In genomic region chr11:3797329-3798090, GRCh38 we compare ENCODE assay signal across 1 cellular context.
A peak's percentile ranks its signal among the peaks of the same experiment; 100 is the strongest.
TF ChIP-seq lines count a peak whose summit lies in the region.

TSS of gene NUP98 (minus strand) at chr11:3797554. CDS start at chr11:3782117, 15,437 bp downstream.

TF ChIP-seq in HepG2, 621 proteins besides CTCF, POLR2A, EP300 and RAD21 (continued from another document and continues in another):
- TF ChIP-seq ZBTB33 (CRISPR knock-in tag; IDR thresholded peaks at IDR 0.05) (no peak; the same call in 1 of the 2 replicates), ZNF280B (CRISPR knock-in tag; IDR thresholded peaks at IDR 0.05; ENCODE audit: borderline replicate concordance) (peak; percentile 80), RERE (CRISPR knock-in tag; IDR thresholded peaks at IDR 0.05; ENCODE audit: low read depth) (0 out of 2 replicates have a peak, but pooled peaks have one; percentile 17), ZNF577 (CRISPR knock-in tag; IDR thresholded peaks at IDR 0.05; ENCODE audit: borderline replicate concordance, low read depth) (no peak), CCAR2 (optimal IDR thresholded peaks at IDR 0.05; ENCODE audit: low read depth, low read length) (no peak), ZBTB2 (CRISPR knock-in tag; IDR thresholded peaks at IDR 0.05; ENCODE audit: low read depth) (no peak; the same call in 1 of the 2 replicates), ZNF768 (CRISPR knock-in tag; IDR thresholded peaks at IDR 0.05) (peak; percentile 73; the same call in 1 of the 2 replicates), ZBTB10 (CRISPR knock-in tag; IDR thresholded peaks at IDR 0.05; ENCODE audit: borderline replicate concordance) (no peak), ZFAT (CRISPR knock-in tag; conservative IDR thresholded peaks at IDR 0.05) (no peak), KIAA2018 (CRISPR knock-in tag; IDR thresholded peaks at IDR 0.05; ENCODE audit: borderline replicate concordance) (no peak; the same call in 1 of the 2 replicates), REXO4 (CRISPR knock-in tag; IDR thresholded peaks at IDR 0.05; ENCODE audit: borderline replicate concordance) (0 out of 2 replicates have a peak, but pooled peaks have one; percentile 60), DDIT3 (CRISPR knock-in tag; IDR thresholded peaks at IDR 0.05) (no peak), KDM1A (CRISPR knock-in tag; IDR thresholded peaks at IDR 0.05) (0 out of 2 replicates have a peak, but pooled peaks have one; percentile 41), PHF20 (CRISPR knock-in tag; IDR thresholded peaks at IDR 0.05) (peak; percentile 65), ZNF138 (CRISPR knock-in tag; IDR thresholded peaks at IDR 0.05; ENCODE audit: low read depth) (no peak), CCDC6 (CRISPR knock-in tag; IDR thresholded peaks at IDR 0.05) (no peak), EED (CRISPR knock-in tag; IDR thresholded peaks at IDR 0.05) (no peak), ZBTB46 (CRISPR knock-in tag; IDR thresholded peaks at IDR 0.05; ENCODE audit: borderline replicate concordance) (no peak), ZNF143 (CRISPR knock-in tag; IDR thresholded peaks at IDR 0.05) (peak; percentile 80), ZNF629 (CRISPR knock-in tag; conservative IDR thresholded peaks at IDR 0.05) (peak; percentile 39; the same call in 1 of the 2 replicates), KDM2A (CRISPR knock-in tag; IDR thresholded peaks at IDR 0.05; ENCODE audit: borderline replicate concordance, low read depth) (no peak; the same call in 1 of the 2 replicates), ADNP (CRISPR knock-in tag; IDR thresholded peaks at IDR 0.05) (no peak)
